ENCODE assay signal across 26 cellular contexts in the genomic region with DNA sequence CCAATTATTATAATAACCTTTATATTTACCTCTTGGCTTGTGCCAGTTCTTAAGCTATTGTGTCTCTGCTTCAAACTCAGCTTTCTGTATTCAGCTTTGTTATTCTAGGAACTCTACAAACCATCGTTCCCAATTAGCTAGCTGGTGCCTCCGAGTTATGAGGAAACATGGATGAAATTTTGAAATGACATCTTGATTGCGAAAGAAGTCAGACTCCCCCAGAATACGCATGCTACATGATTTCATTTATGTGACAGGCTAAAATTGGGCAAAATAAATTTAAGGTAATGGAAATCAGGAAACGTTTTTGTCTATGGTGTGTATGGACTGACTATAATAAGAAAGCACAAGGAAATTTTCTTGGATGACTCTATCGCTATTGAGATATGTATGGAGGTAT.
"Had no signal": no experiment of that assay in that cellular context is flagged by ENCODE, and none has a peak within 500 bp of the region (broad histone marks: within the 10 kb centered on the region; RNA-seq: fewer than 3 reads in every experiment).

No MANE protein-coding gene starts in this region.

- H3K4me3 ChIP-seq: esophagus squamous epithelium, gastrocnemius medialis, heart right ventricle, left lung, lower lobe of right lung, mucosa of descending colon had no signal

- H3K9me3 ChIP-seq: gastrocnemius medialis, lower lobe of right lung, mucosa of descending colon had no signal

- DNase-seq: cortex of kidney; effector CD8-positive, alpha-beta T cell; effector memory CD8-positive, alpha-beta T cell; endodermal cell; erythroblast; esophagus squamous epithelium; foreskin fibroblast; foreskin melanocyte; gastrocnemius medialis; glutamatergic neuron; head of caudate nucleus; heart right ventricle; hippocampal formation; left cardiac atrium; left lung; left ventricle myocardium superior; lower lobe of right lung; mesenchymal stem cell; mucosa of descending colon; naive B cell; naive thymus-derived CD8-positive, alpha-beta T cell had no signal

- H3K36me3 ChIP-seq: esophagus squamous epithelium, gastrocnemius medialis, heart right ventricle, left lung, lower lobe of right lung had no signal

- ATAC-seq: effector memory CD8-positive, alpha-beta T cell; esophagus mucosa; gastrocnemius medialis; heart right ventricle; left cardiac atrium; left lung; left ventricle myocardium superior; lower lobe of right lung; mucosa of descending colon; naive thymus-derived CD8-positive, alpha-beta T cell had no signal

- H3K4me1 ChIP-seq: esophagus squamous epithelium, gastrocnemius medialis, heart right ventricle, left lung, lower lobe of right lung had no signal

- H3K27ac ChIP-seq: epithelial cell of prostate, esophagus squamous epithelium, gastrocnemius medialis, heart right ventricle, left lung, lower lobe of right lung had no signal

- H3K27me3 ChIP-seq: esophagus squamous epithelium, gastrocnemius medialis, heart right ventricle, left lung had no signal

- FAIRE-seq: endometrium, islet of Langerhans, keratinocyte had no signal
